Comparison of ENCODE assay signal across 8 cellular contexts in the genomic region with DNA sequence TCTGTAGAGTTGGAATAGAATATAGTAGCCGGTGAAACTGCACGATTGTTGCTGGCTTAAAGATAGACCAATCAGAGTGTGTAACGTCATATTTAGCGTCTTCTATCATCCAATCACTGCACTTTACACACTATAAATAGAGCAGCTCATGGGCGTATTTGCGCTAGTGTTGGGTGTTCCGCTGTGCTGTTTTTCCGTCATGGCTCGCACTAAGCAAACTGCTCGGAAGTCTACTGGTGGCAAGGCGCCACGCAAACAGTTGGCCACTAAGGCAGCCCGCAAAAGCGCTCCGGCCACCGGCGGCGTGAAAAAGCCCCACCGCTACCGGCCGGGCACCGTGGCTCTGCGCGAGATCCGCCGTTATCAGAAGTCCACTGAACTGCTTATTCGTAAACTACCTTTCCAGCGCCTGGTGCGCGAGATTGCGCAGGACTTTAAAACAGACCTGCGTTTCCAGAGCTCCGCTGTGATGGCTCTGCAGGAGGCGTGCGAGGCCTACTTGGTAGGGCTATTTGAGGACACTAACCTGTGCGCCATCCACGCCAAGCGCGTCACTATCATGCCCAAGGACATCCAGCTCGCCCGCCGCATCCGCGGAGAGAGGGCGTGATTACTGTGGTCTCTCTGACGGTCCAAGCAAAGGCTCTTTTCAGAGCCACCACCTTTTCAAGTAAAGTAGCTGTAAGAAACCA. TPM values are rescaled to one million over a fixed set of nuclear protein-coding genes. Genes with fewer than 3 reads are reported as not detected.
DNase-seq lines count a peak whose midpoint lies in the region; ATAC-seq and TF ChIP-seq lines count a peak whose summit lies in the region.

No MANE protein-coding gene starts in this region.

- in situ Hi-C loops in GM13976 (cut with MboI; ENCODE audit: low sequenced_read_pairs, unreplicated experiment) = no loop called here

- TF ChIP-seq CTCF in GM13976 (IDR thresholded peaks at IDR 0.05; ENCODE audit: borderline replicate concordance, control extremely low read depth, extremely low read depth, insufficient read depth, missing control alignments) = no peak

- DNase-seq in GM13976 (ENCODE audit: low spot score) (peak; percentile 87), NCI-H128 (lab: John Stamatoyannopoulos, UW; ENCODE audit: unreplicated experiment) (peak; percentile 58), T-helper 22 cell (ENCODE audit: low read depth) (peak; percentile 46), astrocyte of the hippocampus (ENCODE audit: low read depth, low spot score) (peak; percentile 89), hepatic stellate cell (ENCODE audit: low spot score) (peak; percentile 91), renal cortical epithelial cell (ENCODE audit: low read depth) (peak; percentile 93), NCI-H446 (lab: John Stamatoyannopoulos, UW) (no peak)

- peak; percentile 52 for ATAC-seq in HG02763 (IDR thresholded peaks at IDR 0.05; ENCODE audit: unreplicated experiment)

RNA-seq across cellular contexts. Expression of a gene that starts 57.8 kb away (rescaled TPM):
- total RNA-seq in renal cortical epithelial cell = 10.4 and 28.5 TPM in 2 replicates

Comparison
In these comparisons a context has a peak if more than half of its experiments do, and no peak if none do; other contexts are left out.
1. DNase-seq: peak in GM13976 (single experiment), NCI-H128 (single experiment), T-helper 22 cell (single experiment), astrocyte of the hippocampus (single experiment), hepatic stellate cell (single experiment) and renal cortical epithelial cell (single experiment); none in NCI-H446 (0 of 2).